ENCODE assay signal across 2 cellular contexts in the genomic region with DNA sequence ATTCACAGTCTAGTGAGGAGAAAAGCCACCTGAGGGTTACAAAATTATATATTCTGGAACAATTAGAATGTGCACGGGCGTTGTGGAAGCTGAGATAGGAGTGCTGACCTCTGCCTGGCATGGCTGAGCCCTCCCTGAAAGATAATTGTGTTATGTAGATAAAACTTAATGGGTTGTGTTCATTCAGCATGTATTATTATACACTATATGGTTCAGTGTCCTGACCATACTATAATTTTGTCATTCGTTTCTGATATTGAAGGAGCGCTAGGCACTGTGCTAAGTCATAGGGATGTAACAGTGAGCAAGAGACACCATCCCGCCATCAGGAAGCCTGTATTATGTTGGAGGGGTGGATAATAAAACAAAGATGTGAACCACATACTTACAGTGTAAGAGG.
TF ChIP-seq lines count a peak whose summit lies in the region.

No MANE protein-coding gene starts in this region.

TF ChIP-seq in liver, 16 proteins besides CTCF, POLR2A, EP300 and RAD21:
- TF ChIP-seq SP1 (IDR thresholded peaks at IDR 0.05) (no peak), FOXA1 (IDR thresholded peaks at IDR 0.05) (no peak), RXRA (IDR thresholded peaks at IDR 0.05) (peak in 1 of 2 donors; percentile 11)

TF ChIP-seq in HepG2, 621 proteins besides CTCF, POLR2A, EP300 and RAD21:
- TF ChIP-seq ASH2L (IDR thresholded peaks at IDR 0.05; ENCODE audit: insufficient read length, low read depth, low read length) (no peak), SAP130 (CRISPR knock-in tag; IDR thresholded peaks at IDR 0.05; ENCODE audit: low read depth) (no peak), HOXA3 (CRISPR knock-in tag; IDR thresholded peaks at IDR 0.05) (no peak), ZNF317 (CRISPR knock-in tag; IDR thresholded peaks at IDR 0.05) (no peak), ARHGAP35 (CRISPR knock-in tag; IDR thresholded peaks at IDR 0.05; ENCODE audit: borderline replicate concordance) (no peak), ZNF224 (CRISPR knock-in tag; IDR thresholded peaks at IDR 0.05) (no peak), CERS6 (CRISPR knock-in tag; IDR thresholded peaks at IDR 0.05) (no peak), SSRP1 (CRISPR knock-in tag; IDR thresholded peaks at IDR 0.05) (no peak), KLF6 (CRISPR knock-in tag; IDR thresholded peaks at IDR 0.05) (no peak), ZNF468 (CRISPR knock-in tag; IDR thresholded peaks at IDR 0.05) (no peak), ZSCAN22 (CRISPR knock-in tag; IDR thresholded peaks at IDR 0.05) (no peak), ZNF547 (CRISPR knock-in tag; IDR thresholded peaks at IDR 0.05) (no peak), ELF4 (CRISPR knock-in tag; IDR thresholded peaks at IDR 0.05; ENCODE audit: borderline replicate concordance) (no peak), NCOR1 (IDR thresholded peaks at IDR 0.05; ENCODE audit: borderline replicate concordance, low read length) (no peak), DNMT3B (CRISPR knock-in tag; conservative IDR thresholded peaks at IDR 0.05) (no peak), ZNF367 (CRISPR knock-in tag; IDR thresholded peaks at IDR 0.05; ENCODE audit: borderline replicate concordance) (no peak), RXRB (CRISPR knock-in tag; IDR thresholded peaks at IDR 0.05; ENCODE audit: borderline replicate concordance) (no peak), PRPF4 (IDR thresholded peaks at IDR 0.05; ENCODE audit: low read depth, low read length, poor library complexity, severe bottlenecking) (no peak)
- TF ChIP-seq, protein P1, sequence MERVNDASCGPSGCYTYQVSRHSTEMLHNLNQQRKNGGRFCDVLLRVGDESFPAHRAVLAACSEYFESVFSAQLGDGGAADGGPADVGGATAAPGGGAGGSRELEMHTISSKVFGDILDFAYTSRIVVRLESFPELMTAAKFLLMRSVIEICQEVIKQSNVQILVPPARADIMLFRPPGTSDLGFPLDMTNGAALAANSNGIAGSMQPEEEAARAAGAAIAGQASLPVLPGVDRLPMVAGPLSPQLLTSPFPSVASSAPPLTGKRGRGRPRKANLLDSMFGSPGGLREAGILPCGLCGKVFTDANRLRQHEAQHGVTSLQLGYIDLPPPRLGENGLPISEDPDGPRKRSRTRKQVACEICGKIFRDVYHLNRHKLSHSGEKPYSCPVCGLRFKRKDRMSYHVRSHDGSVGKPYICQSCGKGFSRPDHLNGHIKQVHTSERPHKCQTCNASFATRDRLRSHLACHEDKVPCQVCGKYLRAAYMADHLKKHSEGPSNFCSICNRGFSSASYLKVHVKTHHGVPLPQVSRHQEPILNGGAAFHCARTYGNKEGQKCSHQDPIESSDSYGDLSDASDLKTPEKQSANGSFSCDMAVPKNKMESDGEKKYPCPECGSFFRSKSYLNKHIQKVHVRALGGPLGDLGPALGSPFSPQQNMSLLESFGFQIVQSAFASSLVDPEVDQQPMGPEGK (CRISPR knock-in tag; IDR thresholded peaks at IDR 0.05) = no peak
